ENCODE assay signal across 12 cellular contexts in genomic region chr3:55416381-55416821, GRCh38.
A peak's percentile ranks its signal among the peaks of the same experiment; 100 is the strongest.
DNase-seq lines count a peak whose midpoint lies in the region; ATAC-seq and TF ChIP-seq lines count a peak whose summit lies in the region.
"Had no signal": no experiment of that assay in that cellular context is flagged by ENCODE, and none has a peak within 500 bp of the region (broad histone marks: within the 10 kb centered on the region; RNA-seq: fewer than 3 reads in every experiment).

No MANE protein-coding gene starts in this region.

- no peaks in the 10 kb centered on the region for H3K9me2 ChIP-seq in GM23338 (ENCODE audit: insufficient read depth)

- no peak for DNase-seq in GM23338 (ENCODE audit: low spot score)
- DNase-seq in NCI-H226: peak; percentile 71
- peak; percentile 86 for DNase-seq in dedifferentiated amniotic fluid mesenchymal stem cell (ENCODE audit: extremely low spot score)
- peak; percentile 92 for DNase-seq in renal cortical epithelial cell (ENCODE audit: low read depth)
- DNase-seq in T-cell: no peak
- DNase-seq: activated naive CD4-positive, alpha-beta T cell treated with Interleukin-2 at 50 U/mL for 16 hours; KBM-7; NK-92 treated with Interleukin-12 subunit alpha and Interleukin-12 subunit beta, amount 100 ng/mL, for 24 hours; right cardiac atrium had no signal

- H3K27me3 ChIP-seq in GM23338 (ENCODE audit: insufficient read depth): no peaks in the 10 kb centered on the region

- ATAC-seq in GM23338 (no peak), HG02840 (IDR thresholded peaks at IDR 0.05; ENCODE audit: low FRiP score, unreplicated experiment) (no peak), HG03457 (IDR thresholded peaks at IDR 0.05; ENCODE audit: unreplicated experiment) (no peak), GM18907 (IDR thresholded peaks at IDR 0.05; ENCODE audit: unreplicated experiment) (no peak), T-cell (replicated peaks in 1 of 4) (no peak)
- ATAC-seq: right cardiac atrium had no signal

- POLR2A ChIA-PET in T-cell (lab: Charles Lee): no interaction called here

- H3K4me2 ChIP-seq in GM23338: no peak overlapping the region

- H3K4me1 ChIP-seq in GM23338 (ENCODE audit: insufficient read depth): no peaks in the 10 kb centered on the region

- H3K9me3 Mint-ChIP-seq in GM23338 (peaks cover 3% of the 10 kb centered on the region; the same call in 1 of the 3 replicates), T-cell (peaks cover 4 to 17% (median 14%) of the 10 kb centered on the region in 3 donors)

- peak overlapping the region; percentile 61; the same call in 1 of the 2 replicates for H2AFZ ChIP-seq in GM23338

- H3K4me3 Mint-ChIP-seq in GM23338 (no peak overlapping the region), T-cell (no peak overlapping the region)

- H3K4me1 Mint-ChIP-seq in GM23338: no peaks in the 10 kb centered on the region
- H3K4me1 Mint-ChIP-seq in T-cell: no peaks in the 10 kb centered on the region

- H3K36me3 Mint-ChIP-seq in GM23338 (ENCODE audit: low read depth): no peaks in the 10 kb centered on the region
- no peaks in the 10 kb centered on the region for H3K36me3 Mint-ChIP-seq in T-cell

- no peaks in the 10 kb centered on the region for H3F3A ChIP-seq in GM23338 (replicated peaks; ENCODE audit: low read depth)

- H3K27ac Mint-ChIP-seq in GM23338: no peak overlapping the region
- no peak overlapping the region for H3K27ac Mint-ChIP-seq in T-cell

- no peaks in the 10 kb centered on the region for H3K27me3 Mint-ChIP-seq in GM23338 (ENCODE audit: insufficient read depth, low read depth, poor library complexity)
- H3K27me3 Mint-ChIP-seq in T-cell: no peaks in the 10 kb centered on the region

- CTCF ChIA-PET in T-cell (lab: Charles Lee): interaction anchor here in 1 of 2 donors (0.6 kb wide), 1 partner anchor 16 kb away, joined by 4 read pairs; no protein-coding TSS in a partner anchor

- no peaks in the 10 kb centered on the region for H3K79me2 ChIP-seq in GM23338 (replicated peaks; ENCODE audit: insufficient read depth)

- H3K27ac ChIP-seq in GM23338 (ENCODE audit: low read depth): no peak overlapping the region

- H4K20me1 ChIP-seq in GM23338 (replicated peaks; ENCODE audit: insufficient read depth): no peaks in the 10 kb centered on the region

- TF ChIP-seq CTCF in GM23338 (conservative IDR thresholded peaks at IDR 0.05; ENCODE audit: low read depth in 2 of 2): no peak

- no peaks in the 10 kb centered on the region for H3K36me3 ChIP-seq in GM23338 (ENCODE audit: insufficient read depth)

- H3K4me3 ChIP-seq in GM23338: no peak overlapping the region

TF ChIP-seq in GM23338, 12 proteins besides CTCF, POLR2A, EP300 and RAD21 (continues in another document):
- TF ChIP-seq ZNF331 (CRISPR knock-in tag; IDR thresholded peaks at IDR 0.05; ENCODE audit: low read depth) (no peak), STAT1 (IDR thresholded peaks at IDR 0.05; ENCODE audit: unreplicated experiment) (no peak), ZNF462 (CRISPR knock-in tag; IDR thresholded peaks at IDR 0.05) (no peak), ZNF114 (CRISPR knock-in tag; IDR thresholded peaks at IDR 0.05) (no peak), REST (IDR thresholded peaks at IDR 0.05; ENCODE audit: unreplicated experiment) (no peak), ETS1 (IDR thresholded peaks at IDR 0.05) (no peak), EZH2 (IDR thresholded peaks at IDR 0.05; ENCODE audit: low read depth, unreplicated experiment) (no peak), CREB1 (CRISPR knock-in tag; IDR thresholded peaks at IDR 0.05; ENCODE audit: low read depth) (no peak), EZH2phosphoT487 (IDR thresholded peaks at IDR 0.05; ENCODE audit: unreplicated experiment) (no peak), JUNB (IDR thresholded peaks at IDR 0.05; ENCODE audit: unreplicated experiment) (no peak)

Comparison
In these comparisons a context has a peak if more than half of its experiments do, and no peak if none do; other contexts are left out.
1. DNase-seq: peak in NCI-H226 (single experiment), dedifferentiated amniotic fluid mesenchymal stem cell (single experiment) and renal cortical epithelial cell (single experiment); none in GM23338 (single experiment) and T-cell (0 of 34).